Comparison of ENCODE assay signal across 8 cellular contexts in genomic region chr7:36258510-36259259, GRCh38.
DNase-seq lines count a peak whose midpoint lies in the region; TF ChIP-seq lines count a peak whose summit lies in the region.
"Not testable (repeated sequence)": the region's sequence is repeated elsewhere in the genome, so short reads cannot be mapped to it uniquely, and the experiment has no call there.

No MANE protein-coding gene starts in this region.

- H2BK15ac ChIP-seq in neuronal stem cell (ENCODE audit: low read length), result peak overlapping the region; percentile 67

- not testable (repeated sequence) for H3K27me3 ChIP-seq in neuronal stem cell (ENCODE audit: control insufficient read depth in 3 of 3, insufficient read depth in 3 of 3, low read depth in 1 of 3, low read length in 3 of 3); transverse colon

- not testable (repeated sequence) for H3K23ac ChIP-seq in neuronal stem cell (ENCODE audit: low read depth, low read length, poor library complexity)

- peak overlapping the region; percentile 23 for H3K4ac ChIP-seq in neuronal stem cell (ENCODE audit: low read length)

- peak overlapping the region; percentile 33 for H3K4me2 ChIP-seq in neuronal stem cell (ENCODE audit: insufficient read depth, low read length, poor library complexity, severe bottlenecking)

- H3K4me1 Mint-ChIP-seq in endothelial cell (ENCODE audit: unreplicated experiment), result peaks cover 11% of the 10 kb centered on the region

- in situ Hi-C loops in transverse colon (cut with MboI; ENCODE audit: low pct_ligation_motif_present in 1 of 4, low pct_unique_long_range_greater_than_20kb in 1 of 4, low sequenced_read_pairs in 3 of 4), result not testable (repeated sequence)

- H3K4me1 ChIP-seq in neuronal stem cell (ENCODE audit: control insufficient read depth in 2 of 2, insufficient read depth in 1 of 2, low read depth in 1 of 2, low read length in 2 of 2), result peaks cover 9 to 16% of the 10 kb centered on the region in 2 donors
- H3K4me1 ChIP-seq in transverse colon, result peaks cover 27 to 50% (median 39%) of the 10 kb centered on the region in 4 donors

- peak overlapping the region; percentile 95 for H3K18ac ChIP-seq in neuronal stem cell (ENCODE audit: low read length)

- intact Hi-C loops in transverse colon (cut with DNase I; ENCODE audit: low total_unique reads), result not testable (repeated sequence)

- H3K4me3 Mint-ChIP-seq in endothelial cell (ENCODE audit: unreplicated experiment), result not testable (repeated sequence)

- H2BK5ac ChIP-seq in neuronal stem cell (ENCODE audit: low read length), result peak overlapping the region; percentile 87

- H2BK120ac ChIP-seq in neuronal stem cell (ENCODE audit: low read depth, low read length), result not testable (repeated sequence)

- TF ChIP-seq CTCF in VCaP (conservative IDR thresholded peaks at IDR 0.05); endothelial cell (IDR thresholded peaks at IDR 0.05; ENCODE audit: unreplicated experiment); transverse colon (IDR thresholded peaks at IDR 0.05): not testable (repeated sequence)

- H3K9me3 Mint-ChIP-seq in endothelial cell (ENCODE audit: unreplicated experiment), result not testable (repeated sequence)

- H3K27ac ChIP-seq in VCaP, result peak overlapping the region; percentile 53
- H3K27ac ChIP-seq in neuronal stem cell (replicated peaks; ENCODE audit: low read length), result not testable (repeated sequence)
- H3K27ac ChIP-seq in transverse colon, result peak overlapping the region in 3 of 4 donors; percentile 17 to 47 (median 34)

- H3K9me3 ChIP-seq in neuronal stem cell (replicated peaks in 1 of 2; ENCODE audit: control insufficient read depth in 2 of 2, insufficient read depth in 1 of 2, low read depth in 1 of 2, low read length in 2 of 2); transverse colon: not testable (repeated sequence)

- H3K27ac Mint-ChIP-seq in endothelial cell (ENCODE audit: unreplicated experiment), result peak overlapping the region; percentile 68

- DNase-seq in EL (peak; percentile 84), NCI-H1105 treated with DMSO at 0.1 percent for 48 hours (lab: John Stamatoyannopoulos, UW) (peak; percentile 90), NCI-H526 treated with DMSO at 0.1 percent for 48 hours (lab: John Stamatoyannopoulos, UW) (peak; percentile 87), endothelial cell (ENCODE audit: low spot score) (peak; percentile 66), iPS DF 19.7 (ENCODE audit: low read depth, low spot score) (peak; percentile 89), neuronal stem cell (ENCODE audit: low spot score) (peak; percentile 82), transverse colon (peak; percentile 87)

- not testable (repeated sequence) for H3K36me3 Mint-ChIP-seq in endothelial cell (ENCODE audit: low read depth, unreplicated experiment)

- not testable (repeated sequence) for TF ChIP-seq POLR2A in transverse colon (IDR thresholded peaks at IDR 0.05)

- peak overlapping the region; percentile 41 for H2BK12ac ChIP-seq in neuronal stem cell (ENCODE audit: low read length)

- H3K36me3 ChIP-seq in neuronal stem cell (replicated peaks in 1 of 2; ENCODE audit: control insufficient read depth in 2 of 2, insufficient read depth in 2 of 2, low read length in 2 of 2); transverse colon: not testable (repeated sequence)

- H2AK5ac ChIP-seq in neuronal stem cell (ENCODE audit: low read depth, low read length), result peak overlapping the region; percentile 56

- not testable (repeated sequence) for TF ChIP-seq EP300 in transverse colon (IDR thresholded peaks at IDR 0.05; ENCODE audit: low read depth)

- H4K8ac ChIP-seq in neuronal stem cell (ENCODE audit: low read depth, low read length), result peak overlapping the region; percentile 72

- WGBS in neuronal stem cell (ENCODE audit: extremely low coverage in 2 of 2, insufficient read length in 2 of 2, insufficient replicate concordance in 1 of 2), 2 donors, result no CpG with 5 or more reads among the region's 18 CpGs
- 42 to 44% methylated on average over 6 to 16 of the region's 18 CpGs for WGBS in transverse colon (ENCODE audit: low coverage in 1 of 2), 2 donors

- not testable (repeated sequence) for H3K79me1 ChIP-seq in neuronal stem cell (ENCODE audit: low read depth, low read length)

- peak overlapping the region; percentile 85 for H2AFZ ChIP-seq in neuronal stem cell (ENCODE audit: low read length)

- H3K4me3 ChIP-seq in neuronal stem cell (ENCODE audit: low read length in 2 of 2), result peak overlapping the region in 1 of 2 donors; percentile 44
- H3K4me3 ChIP-seq in transverse colon, result not testable (repeated sequence)

- H3K9ac ChIP-seq in neuronal stem cell (ENCODE audit: low read depth, low read length, poor library complexity), result not testable (repeated sequence)

- H3K14ac ChIP-seq in neuronal stem cell (ENCODE audit: low read length), result not testable (repeated sequence)

- not testable (repeated sequence) for H4K91ac ChIP-seq in neuronal stem cell (ENCODE audit: low read depth, low read length, poor library complexity)

- not testable (repeated sequence) for H3K27me3 Mint-ChIP-seq in endothelial cell (ENCODE audit: unreplicated experiment)
